ENCODE assay signal across 15 cellular contexts in the genomic region with DNA sequence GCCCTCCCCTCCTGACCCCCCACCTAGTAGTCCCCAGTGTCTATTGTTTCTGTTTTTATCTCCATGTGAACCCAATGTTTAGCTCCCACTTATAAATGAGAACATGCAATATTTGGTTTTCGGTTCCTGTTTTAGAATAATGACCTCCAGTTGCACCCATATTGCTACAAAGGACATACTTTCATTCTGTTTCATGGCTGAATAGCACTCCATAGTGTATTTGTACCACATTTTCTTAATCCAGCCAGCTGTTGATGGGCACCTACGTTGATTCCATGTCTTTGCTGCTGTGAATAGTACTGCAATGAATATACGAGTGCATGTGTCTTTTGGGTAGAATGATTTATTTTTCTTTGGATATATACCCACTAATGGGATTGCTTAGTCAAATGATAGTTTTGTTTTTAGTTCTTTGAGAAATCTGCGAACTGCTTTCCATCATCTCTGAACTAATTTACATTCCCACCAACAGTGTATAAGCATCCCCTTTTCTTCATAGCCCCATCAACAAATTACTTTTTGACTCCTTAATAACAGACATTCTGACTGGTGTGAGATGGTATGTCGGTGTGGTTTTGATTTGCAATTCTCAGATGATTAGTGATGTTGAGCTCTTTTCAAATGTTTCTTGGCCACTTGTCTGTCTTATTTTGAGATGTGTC.
DNase-seq lines count a peak whose midpoint lies in the region; ATAC-seq and TF ChIP-seq lines count a peak whose summit lies in the region.
"Had no signal": no experiment of that assay in that cellular context is flagged by ENCODE, and none has a peak within 500 bp of the region (broad histone marks: within the 10 kb centered on the region; RNA-seq: fewer than 3 reads in every experiment).

No MANE protein-coding gene starts in this region.

- WGBS in tibial nerve, 2 donors = 85 to 86% methylated on average over 5 of the region's 5 CpGs

- no peak for DNase-seq in activated CD4-positive, alpha-beta T cell treated with anti-CD3 and anti-CD28 coated beads, Interleukin-2, amount 10 ng/mL, durations not matched to agents 24 days and 14 days
- DNase-seq in tibial nerve (ENCODE audit: low spot score in 2 of 2) = no peak
- DNase-seq in posterior vena cava (ENCODE audit: low spot score) = no peak
- DNase-seq in GM03348 (ENCODE audit: low spot score) = no peak
- DNase-seq: activated B cell treated with CpG ODN at 0.5 μM for 24 hours; activated naive CD4-positive, alpha-beta T cell treated with Interleukin-2 at 50 U/mL for 16 hours; left cardiac atrium; stimulated activated CD4-positive, alpha-beta T cell treated with anti-CD3 and anti-CD28 coated beads, Interleukin-4, amount 100 ng/mL, for 1 hour had no signal

- no peak overlapping the region for H3K27ac ChIP-seq in tibial nerve
- H3K27ac ChIP-seq: BLaER1 treated with 17β-estradiol and CSF1 and Interleukin-3, amounts not matched to agents 10 nM and 100 nM; neutrophil had no signal

- TF ChIP-seq EP300 in tibial nerve (IDR thresholded peaks at IDR 0.05) = no peak

- H3K4me3 Mint-ChIP-seq in activated CD4-positive, alpha-beta T cell treated with anti-CD3 and anti-CD28 coated beads, Interleukin-2, amount 10 ng/mL, durations not matched to agents 24 days and 14 days = no peak overlapping the region
- H3K4me3 Mint-ChIP-seq: activated B cell treated with CpG ODN at 0.5 μM for 24 hours had no signal

- no peak for TF ChIP-seq CTCF in tibial nerve (IDR thresholded peaks at IDR 0.05)

- peaks cover 0 to 11% (median 0%) of the 10 kb centered on the region in 4 donors for H3K9me3 ChIP-seq in tibial nerve
- H3K9me3 ChIP-seq: neutrophil had no signal

- TF ChIP-seq POLR2A in GM18505 (IDR thresholded peaks at IDR 0.05; ENCODE audit: borderline replicate concordance, extremely low read depth, insufficient read depth, insufficient read length) = no peak
- TF ChIP-seq POLR2A in tibial nerve (IDR thresholded peaks at IDR 0.05) = no peak

- H3K4me1 Mint-ChIP-seq in activated CD4-positive, alpha-beta T cell treated with anti-CD3 and anti-CD28 coated beads, Interleukin-2, amount 10 ng/mL, durations not matched to agents 24 days and 14 days = no peaks in the 10 kb centered on the region

- H3K27me3 ChIP-seq in tibial nerve = no peaks in the 10 kb centered on the region
- H3K27me3 ChIP-seq: BLaER1 treated with 17β-estradiol and CSF1 and Interleukin-3, amounts not matched to agents 10 nM and 100 nM; neutrophil had no signal

- H3K4me1 ChIP-seq in tibial nerve = no peaks in the 10 kb centered on the region

- H3K27ac Mint-ChIP-seq in activated CD4-positive, alpha-beta T cell treated with anti-CD3 and anti-CD28 coated beads, Interleukin-2, amount 10 ng/mL, durations not matched to agents 24 days and 14 days = no peak overlapping the region
- H3K27ac Mint-ChIP-seq: activated B cell treated with CpG ODN at 0.5 μM for 24 hours had no signal

- ATAC-seq in GM18505 (IDR thresholded peaks at IDR 0.05; ENCODE audit: unreplicated experiment) = peak; percentile 96
- peak; percentile 93 for ATAC-seq in GM19467 (IDR thresholded peaks at IDR 0.05; ENCODE audit: unreplicated experiment)
- peak; percentile 95 for ATAC-seq in HG02938 (IDR thresholded peaks at IDR 0.05; ENCODE audit: unreplicated experiment)
- ATAC-seq in HG03571 (IDR thresholded peaks at IDR 0.05; ENCODE audit: unreplicated experiment) = peak; percentile 91
- ATAC-seq: left cardiac atrium, Panc1 had no signal

- no peaks in the 10 kb centered on the region for H3K27me3 Mint-ChIP-seq in activated CD4-positive, alpha-beta T cell treated with anti-CD3 and anti-CD28 coated beads, Interleukin-2, amount 10 ng/mL, durations not matched to agents 24 days and 14 days
- H3K27me3 Mint-ChIP-seq: activated B cell treated with CpG ODN at 0.5 μM for 24 hours had no signal

- intact Hi-C loops in activated CD4-positive, alpha-beta T cell treated with anti-CD3 and anti-CD28 coated beads, Interleukin-2, amount 10 ng/mL, durations not matched to agents 24 days and 14 days (cut with micrococcal nuclease) = no loop called here
- intact Hi-C loops in posterior vena cava (cut with DNase I) = no loop called here

- H3K9me3 Mint-ChIP-seq in activated CD4-positive, alpha-beta T cell treated with anti-CD3 and anti-CD28 coated beads, Interleukin-2, amount 10 ng/mL, durations not matched to agents 24 days and 14 days = no peaks in the 10 kb centered on the region

- H3K4me3 ChIP-seq in tibial nerve = no peak overlapping the region
- H3K4me3 ChIP-seq: BLaER1 treated with 17β-estradiol and CSF1 and Interleukin-3, amounts not matched to agents 10 nM and 100 nM had no signal

- H3K36me3 ChIP-seq in tibial nerve = no peaks in the 10 kb centered on the region
- H3K36me3 ChIP-seq: BLaER1 treated with 17β-estradiol and CSF1 and Interleukin-3, amounts not matched to agents 10 nM and 100 nM; neutrophil had no signal

- H3K36me3 Mint-ChIP-seq in activated CD4-positive, alpha-beta T cell treated with anti-CD3 and anti-CD28 coated beads, Interleukin-2, amount 10 ng/mL, durations not matched to agents 24 days and 14 days (ENCODE audit: low read depth) = no peaks in the 10 kb centered on the region
